In the genomic region with DNA sequence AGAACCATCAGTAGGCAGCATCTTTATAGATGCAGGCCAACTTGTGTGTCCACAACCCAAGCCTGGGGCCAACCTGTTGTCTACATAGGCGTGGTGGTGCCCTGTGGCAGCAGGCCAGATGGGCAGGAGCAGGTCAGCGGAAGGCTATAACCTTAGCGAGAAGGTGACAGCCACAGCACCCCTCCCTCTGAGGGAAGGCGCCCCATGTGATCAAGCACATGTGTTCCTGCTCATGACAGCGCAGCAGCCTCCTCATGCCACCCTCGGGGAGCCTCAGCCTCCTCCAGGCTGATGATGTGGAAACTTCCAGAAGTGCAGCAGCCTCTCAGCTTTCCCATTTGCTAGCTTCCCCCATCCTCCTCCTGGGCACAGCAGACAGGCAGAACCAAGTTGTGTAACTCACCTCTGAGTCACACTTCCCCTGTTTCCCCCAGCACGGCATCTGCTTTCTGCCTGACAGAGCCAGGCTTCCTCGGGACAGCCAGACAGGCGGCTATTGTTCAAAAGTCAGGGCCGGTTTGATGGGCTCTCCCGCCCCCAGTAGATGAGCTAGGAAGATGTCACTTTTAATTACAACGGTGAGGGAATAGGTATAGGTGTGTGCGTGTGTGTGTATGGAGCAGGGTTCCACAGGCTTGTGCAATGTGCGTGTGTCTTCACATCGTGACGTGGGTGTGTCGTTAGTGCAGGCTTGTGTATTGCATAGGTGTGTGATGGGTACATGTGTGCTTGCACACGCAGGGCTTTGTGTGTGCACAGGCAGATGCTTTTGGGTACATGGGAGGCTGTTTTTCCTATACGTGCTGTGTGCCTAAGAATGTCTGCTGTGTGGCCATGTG, we compare ENCODE assay signal across 8 cellular contexts.
DNase-seq lines count a peak whose midpoint lies in the region; ATAC-seq and TF ChIP-seq lines count a peak whose summit lies in the region.

No MANE protein-coding gene starts in this region.

- DNase-seq in COLO829 (ENCODE audit: low spot score) (peak; percentile 90), NB4 (ENCODE audit: low read depth) (peak; percentile 99), brain pericyte (ENCODE audit: low read depth, low spot score) (peak; percentile 80), iris pigment epithelial cell (ENCODE audit: low read depth) (peak; percentile 98), smooth muscle cell of the brain vasculature (ENCODE audit: low read depth, low spot score) (peak; percentile 73)

- TF ChIP-seq CTCF in NB4 (IDR thresholded peaks at IDR 0.05; ENCODE audit: low read depth, low read length), result no peak

- H3K4me3 ChIP-seq in NB4 (ENCODE audit: low read depth, low read length), result peak overlapping the region; percentile 23

- no peak for TF ChIP-seq POLR2A in NB4 (IDR thresholded peaks at IDR 0.05; ENCODE audit: extremely low read depth, insufficient read length)

- ATAC-seq in HG02852 (IDR thresholded peaks at IDR 0.05; ENCODE audit: unreplicated experiment), result no peak
- no peak for ATAC-seq in HG03095 (IDR thresholded peaks at IDR 0.05; ENCODE audit: unreplicated experiment)
- ATAC-seq in GM19463 (IDR thresholded peaks at IDR 0.05; ENCODE audit: unreplicated experiment), result no peak
